In the genomic region with DNA sequence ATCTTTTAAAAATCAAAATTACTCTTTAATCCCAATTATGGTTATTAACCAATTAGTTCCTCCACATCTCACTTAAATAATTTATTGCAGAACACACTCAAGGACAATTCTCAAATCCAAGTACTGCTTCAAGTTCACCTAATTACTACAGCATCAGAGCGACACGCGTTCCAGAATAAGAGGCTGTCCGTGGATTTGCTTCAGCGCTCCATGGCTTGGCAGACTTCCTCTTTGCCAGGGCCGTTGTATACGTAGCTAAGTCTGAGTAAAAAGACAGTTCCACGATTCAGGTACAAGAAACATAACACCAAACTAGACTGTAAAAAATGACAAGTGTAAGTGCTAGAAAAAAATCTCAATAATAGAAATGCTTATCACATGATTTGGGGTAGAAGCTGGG, we compare ENCODE assay signal across 18 cellular contexts.
"Had no signal": no experiment of that assay in that cellular context is flagged by ENCODE, and none has a peak within 500 bp of the region (broad histone marks: within the 10 kb centered on the region; RNA-seq: fewer than 3 reads in every experiment).

No MANE protein-coding gene starts in this region.

- H3K4me1 ChIP-seq: foreskin keratinocyte, tibial artery had no signal

- H3K27me3 Mint-ChIP-seq: activated CD4-positive, alpha-beta T cell treated with anti-CD3 and anti-CD28 coated beads, Interleukin-2, amount 10 ng/mL, durations not matched to agents 7 days and 5 days; dendritic cell treated with granulocyte-macrophage colony-stimulating factor and Interleukin-4, amounts not matched to agents 40 ng/mL and 50 ng/mL, for 4 days; stimulated activated memory B cell treated with anti-CD40 and anti-IgM and Interleukin-4, amounts not matched to agents 10 μg/mL and 1 μg/mL and 100 μg/mL, for 72 hours had no signal

- H3K36me3 Mint-ChIP-seq: activated naive CD8-positive, alpha-beta T cell treated with anti-CD3 and anti-CD28 coated beads, Interleukin-2, amount 10 ng/mL, durations not matched to agents 7 days and 5 days; natural killer cell; stimulated activated memory B cell treated with anti-CD40 and anti-IgM and Interleukin-4, amounts not matched to agents 10 μg/mL and 1 μg/mL and 100 μg/mL, for 72 hours had no signal

- H3K9me3 ChIP-seq: tibial artery had no signal

- H3K4me3 ChIP-seq: tibial artery had no signal

- H3K9me3 Mint-ChIP-seq: activated CD4-positive, alpha-beta T cell treated with anti-CD3 and anti-CD28 coated beads, Interleukin-2, amount 10 ng/mL, durations not matched to agents 7 days and 5 days; activated naive CD8-positive, alpha-beta T cell treated with anti-CD3 and anti-CD28 coated beads, Interleukin-2, amount 10 ng/mL, durations not matched to agents 7 days and 5 days; dendritic cell treated with granulocyte-macrophage colony-stimulating factor and Interleukin-4, amounts not matched to agents 40 ng/mL and 50 ng/mL, for 4 days; natural killer cell had no signal

- H3K4me1 Mint-ChIP-seq: activated CD4-positive, alpha-beta T cell treated with anti-CD3 and anti-CD28 coated beads, Interleukin-2, amount 10 ng/mL, durations not matched to agents 7 days and 5 days; activated naive CD8-positive, alpha-beta T cell treated with anti-CD3 and anti-CD28 coated beads, Interleukin-2, amount 10 ng/mL, durations not matched to agents 7 days and 5 days; natural killer cell; stimulated activated memory B cell treated with anti-CD40 and anti-IgM and Interleukin-4, amounts not matched to agents 10 μg/mL and 1 μg/mL and 100 μg/mL, for 72 hours had no signal

- H3K27ac Mint-ChIP-seq: activated CD4-positive, alpha-beta T cell treated with anti-CD3 and anti-CD28 coated beads, Interleukin-2, amount 10 ng/mL, durations not matched to agents 7 days and 5 days; activated naive CD8-positive, alpha-beta T cell treated with anti-CD3 and anti-CD28 coated beads, Interleukin-2, amount 10 ng/mL, durations not matched to agents 7 days and 5 days; dendritic cell treated with granulocyte-macrophage colony-stimulating factor and Interleukin-4, amounts not matched to agents 40 ng/mL and 50 ng/mL, for 4 days; natural killer cell; stimulated activated memory B cell treated with anti-CD40 and anti-IgM and Interleukin-4, amounts not matched to agents 10 μg/mL and 1 μg/mL and 100 μg/mL, for 72 hours had no signal

- H3K27me3 ChIP-seq: foreskin keratinocyte, tibial artery had no signal

- H3K36me3 ChIP-seq: tibial artery had no signal

- DNase-seq: activated CD4-positive, alpha-beta T cell treated with anti-CD3 and anti-CD28 coated beads, Interleukin-2, amount 10 ng/mL, durations not matched to agents 7 days and 5 days; activated CD4-positive, CD25-positive, alpha-beta regulatory T cell; activated CD8-positive, alpha-beta memory T cell treated with anti-CD3 and anti-CD28 coated beads for 24 hours; activated gamma-delta T cell treated with Interleukin-2 at 50 U/mL for 16 hours; activated naive CD8-positive, alpha-beta T cell treated with anti-CD3 and anti-CD28 coated beads, Interleukin-2, amount 10 ng/mL, durations not matched to agents 7 days and 5 days; anterior cingulate cortex; cerebellar nuclear complex; effector memory CD4-positive, alpha-beta T cell; foreskin keratinocyte; glutamatergic neuron; hypothalamus; mesenchymal stem cell; natural killer cell; posterior cingulate gyrus; stimulated activated CD4-positive, alpha-beta T cell treated with anti-CD3 and anti-CD28 coated beads, Interleukin-2, amount 100 ng/mL, for 48 hours; tibial artery had no signal

- ATAC-seq: foreskin keratinocyte; natural killer cell; stimulated activated memory B cell treated with anti-CD40 and anti-IgM and Interleukin-4, amounts not matched to agents 10 μg/mL and 1 μg/mL and 100 μg/mL, for 72 hours had no signal

- H3K27ac ChIP-seq: foreskin keratinocyte, tibial artery had no signal

- H3K4me3 Mint-ChIP-seq: activated CD4-positive, alpha-beta T cell treated with anti-CD3 and anti-CD28 coated beads, Interleukin-2, amount 10 ng/mL, durations not matched to agents 7 days and 5 days; activated naive CD8-positive, alpha-beta T cell treated with anti-CD3 and anti-CD28 coated beads, Interleukin-2, amount 10 ng/mL, durations not matched to agents 7 days and 5 days; dendritic cell treated with granulocyte-macrophage colony-stimulating factor and Interleukin-4, amounts not matched to agents 40 ng/mL and 50 ng/mL, for 4 days; natural killer cell; stimulated activated memory B cell treated with anti-CD40 and anti-IgM and Interleukin-4, amounts not matched to agents 10 μg/mL and 1 μg/mL and 100 μg/mL, for 72 hours had no signal
